ENCODE assay signal across 9 cellular contexts in genomic region chr6:44925100-44925739, GRCh38.
A peak's percentile ranks its signal among the peaks of the same experiment; 100 is the strongest.
DNase-seq lines count a peak whose midpoint lies in the region; TF ChIP-seq lines count a peak whose summit lies in the region.
"Had no signal": no experiment of that assay in that cellular context is flagged by ENCODE, and none has a peak within 500 bp of the region (broad histone marks: within the 10 kb centered on the region; RNA-seq: fewer than 3 reads in every experiment).

No MANE protein-coding gene starts in this region.

- H3K4me2 ChIP-seq in mammary epithelial cell (ENCODE audit: insufficient read depth, low read depth, low read length), result peak overlapping the region; percentile 12

- intact Hi-C loops in mammary epithelial cell (cut with micrococcal nuclease), result no loop called here
- intact Hi-C loops in breast epithelium (cut with DNase I; ENCODE audit: low total_unique reads), result no loop called here
- intact Hi-C loops in sigmoid colon (cut with DNase I), result no loop called here

- H2AFZ ChIP-seq in mammary epithelial cell (ENCODE audit: low read depth, low read length), result peak overlapping the region; percentile 43

- H3K9ac ChIP-seq in mammary epithelial cell (ENCODE audit: insufficient read depth, low read length), result no peak overlapping the region

- no peaks in the 10 kb centered on the region for H3K9me3 Mint-ChIP-seq in stimulated activated naive CD8-positive, alpha-beta T cell treated with anti-CD3 and anti-CD28 coated beads, Interleukin-15, Interleukin-2, amounts not matched to agents 100 ng/mL and 50 ng/mL, for 24 hours

- H3K36me3 ChIP-seq in mammary epithelial cell (ENCODE audit: insufficient read depth, low read length) (no peaks in the 10 kb centered on the region), breast epithelium (no peaks in the 10 kb centered on the region), sigmoid colon (no peaks in the 10 kb centered on the region)
- H3K36me3 ChIP-seq: right lobe of liver had no signal

- CTCF ChIA-PET in mammary epithelial cell (lab: Charles Lee; ENCODE audit: low non-redundant PET), result no interaction called here

- TF ChIP-seq POLR2A in breast epithelium (IDR thresholded peaks at IDR 0.05) (no peak), sigmoid colon (IDR thresholded peaks at IDR 0.05) (no peak)

- H3K27ac Mint-ChIP-seq in stimulated activated naive CD8-positive, alpha-beta T cell treated with anti-CD3 and anti-CD28 coated beads, Interleukin-15, Interleukin-2, amounts not matched to agents 100 ng/mL and 50 ng/mL, for 24 hours, result peak overlapping the region; percentile 54

- peak overlapping the region; percentile 3 for H3K4me3 Mint-ChIP-seq in stimulated activated naive CD8-positive, alpha-beta T cell treated with anti-CD3 and anti-CD28 coated beads, Interleukin-15, Interleukin-2, amounts not matched to agents 100 ng/mL and 50 ng/mL, for 24 hours

- H3K4me1 Mint-ChIP-seq in stimulated activated naive CD8-positive, alpha-beta T cell treated with anti-CD3 and anti-CD28 coated beads, Interleukin-15, Interleukin-2, amounts not matched to agents 100 ng/mL and 50 ng/mL, for 24 hours (ENCODE audit: low read depth), result peaks cover 49% of the 10 kb centered on the region

- H4K20me1 ChIP-seq in mammary epithelial cell (ENCODE audit: insufficient read depth, low read length), result no peaks in the 10 kb centered on the region

- in situ Hi-C loops in mammary epithelial cell (cut with MboI; ENCODE audit: low sequenced_read_pairs in 2 of 2), result no loop called here

- H3K9me3 ChIP-seq in mammary epithelial cell (replicated peaks; ENCODE audit: insufficient read depth, low read length) (no peaks in the 10 kb centered on the region), breast epithelium (no peaks in the 10 kb centered on the region), sigmoid colon (no peaks in the 10 kb centered on the region)
- H3K9me3 ChIP-seq: right lobe of liver had no signal

- no peak overlapping the region for H3K4me3 ChIP-seq in mammary epithelial cell (replicated peaks in 1 of 3; ENCODE audit: insufficient read depth in 1 of 3, low read depth in 2 of 3, low read length in 3 of 3)
- H3K4me3 ChIP-seq in breast epithelium, result no peak overlapping the region
- no peak overlapping the region for H3K4me3 ChIP-seq in choroid plexus epithelial cell (ENCODE audit: low read depth, low read length)
- no peak overlapping the region for H3K4me3 ChIP-seq in sigmoid colon
- H3K4me3 ChIP-seq: right lobe of liver had no signal

- TF ChIP-seq CTCF in mammary epithelial cell (conservative IDR thresholded peaks at IDR 0.05 in 1 of 2, IDR thresholded peaks at IDR 0.05 in 1 of 2; ENCODE audit: extremely low read depth in 1 of 2, insufficient read depth in 1 of 2, low read depth in 1 of 2, low read length in 2 of 2), result no peak
- no peak for TF ChIP-seq CTCF in breast epithelium (IDR thresholded peaks at IDR 0.05)
- TF ChIP-seq CTCF in choroid plexus epithelial cell (conservative IDR thresholded peaks at IDR 0.05; ENCODE audit: low read depth, low read length), result no peak
- TF ChIP-seq CTCF in sigmoid colon (IDR thresholded peaks at IDR 0.05), result no peak

- TF ChIP-seq EP300 in sigmoid colon (IDR thresholded peaks at IDR 0.05), result no peak

- H3K79me2 ChIP-seq in mammary epithelial cell (ENCODE audit: insufficient read depth, low read length), result no peaks in the 10 kb centered on the region

- H3K4me1 ChIP-seq in mammary epithelial cell (ENCODE audit: insufficient read depth, low read length) (peaks cover 4% of the 10 kb centered on the region), breast epithelium (no peaks in the 10 kb centered on the region), sigmoid colon (no peaks in the 10 kb centered on the region)

- H3K27me3 ChIP-seq in mammary epithelial cell (ENCODE audit: insufficient read depth, low read length) (no peaks in the 10 kb centered on the region), breast epithelium (no peaks in the 10 kb centered on the region), sigmoid colon (no peaks in the 10 kb centered on the region)
- H3K27me3 ChIP-seq: right lobe of liver had no signal

- dilution Hi-C loops in mammary epithelial cell (cut with HindIII; ENCODE audit: low sequenced_read_pairs), result no loop called here

- WGBS in mammary epithelial cell (ENCODE audit: low coverage, missing lambda C conversion rate), result 10% methylated on average over 1 of the region's 1 CpG
- 4 to 15% methylated on average over 1 of the region's 1 CpG for WGBS in sigmoid colon, 2 donors

- no TSS peak for BruUV-seq in mammary epithelial cell (replicated peaks; lab: Mats Ljungman, UMichigan)

- DNase-seq in mammary epithelial cell (peak; percentile 72), breast epithelium (ENCODE audit: low spot score in 2 of 2) (no peak), NCI-H774 (lab: John Stamatoyannopoulos, UW) (peak; percentile 83), choroid plexus epithelial cell (ENCODE audit: low read depth) (peak; percentile 65), sigmoid colon (no peak), mesenteric fat pad (ENCODE audit: low spot score) (no peak)
- no peak for DNase-seq in stimulated activated CD4-positive, alpha-beta T cell treated with anti-CD3 and anti-CD28 coated beads, Interleukin-4, amount 100 ng/mL, for 1 hour
- DNase-seq: right lobe of liver had no signal

- H3K27me3 Mint-ChIP-seq in stimulated activated naive CD8-positive, alpha-beta T cell treated with anti-CD3 and anti-CD28 coated beads, Interleukin-15, Interleukin-2, amounts not matched to agents 100 ng/mL and 50 ng/mL, for 24 hours, result no peaks in the 10 kb centered on the region

- H3K27ac ChIP-seq in mammary epithelial cell (ENCODE audit: insufficient read depth, low read depth, low read length) (no peak overlapping the region), breast epithelium (no peak overlapping the region), sigmoid colon (no peak overlapping the region)
- H3K27ac ChIP-seq: right lobe of liver had no signal

- H3K36me3 Mint-ChIP-seq in stimulated activated naive CD8-positive, alpha-beta T cell treated with anti-CD3 and anti-CD28 coated beads, Interleukin-15, Interleukin-2, amounts not matched to agents 100 ng/mL and 50 ng/mL, for 24 hours (ENCODE audit: low read depth), result peaks cover 6% of the 10 kb centered on the region

Comparison
In these comparisons a context has a peak if more than half of its experiments do, and no peak if none do; other contexts are left out.
1. DNase-seq: peak in mammary epithelial cell (single experiment), NCI-H774 (single experiment) and choroid plexus epithelial cell (single experiment); none in breast epithelium (0 of 2), sigmoid colon (single experiment), mesenteric fat pad (single experiment) and stimulated activated CD4-positive, alpha-beta T cell treated with anti-CD3 and anti-CD28 coated beads, Interleukin-4, amount 100 ng/mL, for 1 hour (single experiment).